In the genomic region with DNA sequence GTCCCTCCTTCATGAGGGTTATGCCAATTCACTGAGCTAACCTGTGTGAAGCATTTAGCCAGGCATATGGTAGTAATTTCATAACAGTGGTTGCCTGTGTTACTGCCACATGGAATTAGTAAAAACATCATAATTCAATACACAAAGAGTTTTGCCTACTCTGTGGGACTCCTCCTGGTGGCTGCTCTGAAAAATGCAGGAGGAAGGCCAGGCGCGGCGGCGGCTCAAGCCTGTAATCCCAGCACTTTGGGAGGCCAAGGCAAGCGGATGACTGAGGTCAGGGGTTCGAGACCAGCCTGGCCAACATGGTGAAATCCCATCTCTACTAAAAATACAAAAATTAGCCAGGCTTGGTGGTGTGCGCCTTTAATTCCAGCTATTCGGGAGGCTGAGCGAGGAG, we compare ENCODE assay signal across 2 cellular contexts.
TF ChIP-seq lines count a peak whose summit lies in the region.

No MANE protein-coding gene starts in this region.

TF ChIP-seq in IMR-90, 13 proteins besides CTCF, POLR2A, EP300 and RAD21:
- TF ChIP-seq, protein P1, sequence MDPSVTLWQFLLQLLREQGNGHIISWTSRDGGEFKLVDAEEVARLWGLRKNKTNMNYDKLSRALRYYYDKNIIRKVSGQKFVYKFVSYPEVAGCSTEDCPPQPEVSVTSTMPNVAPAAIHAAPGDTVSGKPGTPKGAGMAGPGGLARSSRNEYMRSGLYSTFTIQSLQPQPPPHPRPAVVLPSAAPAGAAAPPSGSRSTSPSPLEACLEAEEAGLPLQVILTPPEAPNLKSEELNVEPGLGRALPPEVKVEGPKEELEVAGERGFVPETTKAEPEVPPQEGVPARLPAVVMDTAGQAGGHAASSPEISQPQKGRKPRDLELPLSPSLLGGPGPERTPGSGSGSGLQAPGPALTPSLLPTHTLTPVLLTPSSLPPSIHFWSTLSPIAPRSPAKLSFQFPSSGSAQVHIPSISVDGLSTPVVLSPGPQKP (IDR thresholded peaks at IDR 0.05; ENCODE audit: borderline replicate concordance, low read depth, low read length) = no peak
- TF ChIP-seq SMC3 (IDR thresholded peaks at IDR 0.05; ENCODE audit: low read depth, low read length) = peak; percentile 7; the same call in 1 of the 2 replicates

TF ChIP-seq in WTC11, 78 proteins besides CTCF, POLR2A, EP300 and RAD21:
- TF ChIP-seq NR3C1 (CRISPR knock-in tag; conservative IDR thresholded peaks at IDR 0.05; ENCODE audit: low read depth) = no peak
- TF ChIP-seq, protein P2, sequence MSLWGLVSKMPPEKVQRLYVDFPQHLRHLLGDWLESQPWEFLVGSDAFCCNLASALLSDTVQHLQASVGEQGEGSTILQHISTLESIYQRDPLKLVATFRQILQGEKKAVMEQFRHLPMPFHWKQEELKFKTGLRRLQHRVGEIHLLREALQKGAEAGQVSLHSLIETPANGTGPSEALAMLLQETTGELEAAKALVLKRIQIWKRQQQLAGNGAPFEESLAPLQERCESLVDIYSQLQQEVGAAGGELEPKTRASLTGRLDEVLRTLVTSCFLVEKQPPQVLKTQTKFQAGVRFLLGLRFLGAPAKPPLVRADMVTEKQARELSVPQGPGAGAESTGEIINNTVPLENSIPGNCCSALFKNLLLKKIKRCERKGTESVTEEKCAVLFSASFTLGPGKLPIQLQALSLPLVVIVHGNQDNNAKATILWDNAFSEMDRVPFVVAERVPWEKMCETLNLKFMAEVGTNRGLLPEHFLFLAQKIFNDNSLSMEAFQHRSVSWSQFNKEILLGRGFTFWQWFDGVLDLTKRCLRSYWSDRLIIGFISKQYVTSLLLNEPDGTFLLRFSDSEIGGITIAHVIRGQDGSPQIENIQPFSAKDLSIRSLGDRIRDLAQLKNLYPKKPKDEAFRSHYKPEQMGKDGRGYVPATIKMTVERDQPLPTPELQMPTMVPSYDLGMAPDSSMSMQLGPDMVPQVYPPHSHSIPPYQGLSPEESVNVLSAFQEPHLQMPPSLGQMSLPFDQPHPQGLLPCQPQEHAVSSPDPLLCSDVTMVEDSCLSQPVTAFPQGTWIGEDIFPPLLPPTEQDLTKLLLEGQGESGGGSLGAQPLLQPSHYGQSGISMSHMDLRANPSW (CRISPR knock-in tag; conservative IDR thresholded peaks at IDR 0.05; ENCODE audit: low read depth) = no peak
- TF ChIP-seq ZNF671 (CRISPR knock-in tag; IDR thresholded peaks at IDR 0.05) = no peak
- no peak for TF ChIP-seq PRRX2 (CRISPR knock-in tag; IDR thresholded peaks at IDR 0.05)
- TF ChIP-seq SP1 (CRISPR knock-in tag; conservative IDR thresholded peaks at IDR 0.05) = no peak
- TF ChIP-seq GRHL2 (CRISPR knock-in tag; IDR thresholded peaks at IDR 0.05; ENCODE audit: insufficient replicate concordance, severe bottlenecking) = no peak
- TF ChIP-seq KAT7 (CRISPR knock-in tag; IDR thresholded peaks at IDR 0.05; ENCODE audit: borderline replicate concordance) = no peak
- TF ChIP-seq ZNF219 (CRISPR knock-in tag; IDR thresholded peaks at IDR 0.05; ENCODE audit: borderline replicate concordance) = no peak
- TF ChIP-seq, protein P3, sequence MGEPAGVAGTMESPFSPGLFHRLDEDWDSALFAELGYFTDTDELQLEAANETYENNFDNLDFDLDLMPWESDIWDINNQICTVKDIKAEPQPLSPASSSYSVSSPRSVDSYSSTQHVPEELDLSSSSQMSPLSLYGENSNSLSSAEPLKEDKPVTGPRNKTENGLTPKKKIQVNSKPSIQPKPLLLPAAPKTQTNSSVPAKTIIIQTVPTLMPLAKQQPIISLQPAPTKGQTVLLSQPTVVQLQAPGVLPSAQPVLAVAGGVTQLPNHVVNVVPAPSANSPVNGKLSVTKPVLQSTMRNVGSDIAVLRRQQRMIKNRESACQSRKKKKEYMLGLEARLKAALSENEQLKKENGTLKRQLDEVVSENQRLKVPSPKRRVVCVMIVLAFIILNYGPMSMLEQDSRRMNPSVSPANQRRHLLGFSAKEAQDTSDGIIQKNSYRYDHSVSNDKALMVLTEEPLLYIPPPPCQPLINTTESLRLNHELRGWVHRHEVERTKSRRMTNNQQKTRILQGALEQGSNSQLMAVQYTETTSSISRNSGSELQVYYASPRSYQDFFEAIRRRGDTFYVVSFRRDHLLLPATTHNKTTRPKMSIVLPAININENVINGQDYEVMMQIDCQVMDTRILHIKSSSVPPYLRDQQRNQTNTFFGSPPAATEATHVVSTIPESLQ (CRISPR knock-in tag; IDR thresholded peaks at IDR 0.05) = no peak
- TF ChIP-seq SMAD4 (CRISPR knock-in tag; IDR thresholded peaks at IDR 0.05) = no peak
- TF ChIP-seq, protein P4, sequence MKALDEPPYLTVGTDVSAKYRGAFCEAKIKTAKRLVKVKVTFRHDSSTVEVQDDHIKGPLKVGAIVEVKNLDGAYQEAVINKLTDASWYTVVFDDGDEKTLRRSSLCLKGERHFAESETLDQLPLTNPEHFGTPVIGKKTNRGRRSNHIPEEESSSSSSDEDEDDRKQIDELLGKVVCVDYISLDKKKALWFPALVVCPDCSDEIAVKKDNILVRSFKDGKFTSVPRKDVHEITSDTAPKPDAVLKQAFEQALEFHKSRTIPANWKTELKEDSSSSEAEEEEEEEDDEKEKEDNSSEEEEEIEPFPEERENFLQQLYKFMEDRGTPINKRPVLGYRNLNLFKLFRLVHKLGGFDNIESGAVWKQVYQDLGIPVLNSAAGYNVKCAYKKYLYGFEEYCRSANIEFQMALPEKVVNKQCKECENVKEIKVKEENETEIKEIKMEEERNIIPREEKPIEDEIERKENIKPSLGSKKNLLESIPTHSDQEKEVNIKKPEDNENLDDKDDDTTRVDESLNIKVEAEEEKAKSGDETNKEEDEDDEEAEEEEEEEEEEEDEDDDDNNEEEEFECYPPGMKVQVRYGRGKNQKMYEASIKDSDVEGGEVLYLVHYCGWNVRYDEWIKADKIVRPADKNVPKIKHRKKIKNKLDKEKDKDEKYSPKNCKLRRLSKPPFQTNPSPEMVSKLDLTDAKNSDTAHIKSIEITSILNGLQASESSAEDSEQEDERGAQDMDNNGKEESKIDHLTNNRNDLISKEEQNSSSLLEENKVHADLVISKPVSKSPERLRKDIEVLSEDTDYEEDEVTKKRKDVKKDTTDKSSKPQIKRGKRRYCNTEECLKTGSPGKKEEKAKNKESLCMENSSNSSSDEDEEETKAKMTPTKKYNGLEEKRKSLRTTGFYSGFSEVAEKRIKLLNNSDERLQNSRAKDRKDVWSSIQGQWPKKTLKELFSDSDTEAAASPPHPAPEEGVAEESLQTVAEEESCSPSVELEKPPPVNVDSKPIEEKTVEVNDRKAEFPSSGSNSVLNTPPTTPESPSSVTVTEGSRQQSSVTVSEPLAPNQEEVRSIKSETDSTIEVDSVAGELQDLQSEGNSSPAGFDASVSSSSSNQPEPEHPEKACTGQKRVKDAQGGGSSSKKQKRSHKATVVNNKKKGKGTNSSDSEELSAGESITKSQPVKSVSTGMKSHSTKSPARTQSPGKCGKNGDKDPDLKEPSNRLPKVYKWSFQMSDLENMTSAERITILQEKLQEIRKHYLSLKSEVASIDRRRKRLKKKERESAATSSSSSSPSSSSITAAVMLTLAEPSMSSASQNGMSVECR (CRISPR knock-in tag; IDR thresholded peaks at IDR 0.05; ENCODE audit: borderline replicate concordance) = no peak
- no peak for TF ChIP-seq TCF7 (CRISPR knock-in tag; IDR thresholded peaks at IDR 0.05; ENCODE audit: low read depth)
- TF ChIP-seq FOXK1 (CRISPR knock-in tag; IDR thresholded peaks at IDR 0.05) = no peak
- TF ChIP-seq, protein P5, sequence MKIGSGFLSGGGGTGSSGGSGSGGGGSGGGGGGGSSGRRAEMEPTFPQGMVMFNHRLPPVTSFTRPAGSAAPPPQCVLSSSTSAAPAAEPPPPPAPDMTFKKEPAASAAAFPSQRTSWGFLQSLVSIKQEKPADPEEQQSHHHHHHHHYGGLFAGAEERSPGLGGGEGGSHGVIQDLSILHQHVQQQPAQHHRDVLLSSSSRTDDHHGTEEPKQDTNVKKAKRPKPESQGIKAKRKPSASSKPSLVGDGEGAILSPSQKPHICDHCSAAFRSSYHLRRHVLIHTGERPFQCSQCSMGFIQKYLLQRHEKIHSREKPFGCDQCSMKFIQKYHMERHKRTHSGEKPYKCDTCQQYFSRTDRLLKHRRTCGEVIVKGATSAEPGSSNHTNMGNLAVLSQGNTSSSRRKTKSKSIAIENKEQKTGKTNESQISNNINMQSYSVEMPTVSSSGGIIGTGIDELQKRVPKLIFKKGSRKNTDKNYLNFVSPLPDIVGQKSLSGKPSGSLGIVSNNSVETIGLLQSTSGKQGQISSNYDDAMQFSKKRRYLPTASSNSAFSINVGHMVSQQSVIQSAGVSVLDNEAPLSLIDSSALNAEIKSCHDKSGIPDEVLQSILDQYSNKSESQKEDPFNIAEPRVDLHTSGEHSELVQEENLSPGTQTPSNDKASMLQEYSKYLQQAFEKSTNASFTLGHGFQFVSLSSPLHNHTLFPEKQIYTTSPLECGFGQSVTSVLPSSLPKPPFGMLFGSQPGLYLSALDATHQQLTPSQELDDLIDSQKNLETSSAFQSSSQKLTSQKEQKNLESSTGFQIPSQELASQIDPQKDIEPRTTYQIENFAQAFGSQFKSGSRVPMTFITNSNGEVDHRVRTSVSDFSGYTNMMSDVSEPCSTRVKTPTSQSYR (CRISPR knock-in tag; IDR thresholded peaks at IDR 0.05) = no peak
- TF ChIP-seq, protein P6, sequence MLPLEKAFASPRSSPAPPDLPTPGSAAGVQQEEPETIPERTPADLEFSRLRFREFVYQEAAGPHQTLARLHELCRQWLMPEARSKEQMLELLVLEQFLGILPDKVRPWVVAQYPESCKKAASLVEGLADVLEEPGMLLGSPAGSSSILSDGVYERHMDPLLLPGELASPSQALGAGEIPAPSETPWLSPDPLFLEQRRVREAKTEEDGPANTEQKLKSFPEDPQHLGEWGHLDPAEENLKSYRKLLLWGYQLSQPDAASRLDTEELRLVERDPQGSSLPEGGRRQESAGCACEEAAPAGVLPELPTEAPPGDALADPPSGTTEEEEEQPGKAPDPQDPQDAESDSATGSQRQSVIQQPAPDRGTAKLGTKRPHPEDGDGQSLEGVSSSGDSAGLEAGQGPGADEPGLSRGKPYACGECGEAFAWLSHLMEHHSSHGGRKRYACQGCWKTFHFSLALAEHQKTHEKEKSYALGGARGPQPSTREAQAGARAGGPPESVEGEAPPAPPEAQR (CRISPR knock-in tag; IDR thresholded peaks at IDR 0.05) = no peak
- TF ChIP-seq, protein P7, sequence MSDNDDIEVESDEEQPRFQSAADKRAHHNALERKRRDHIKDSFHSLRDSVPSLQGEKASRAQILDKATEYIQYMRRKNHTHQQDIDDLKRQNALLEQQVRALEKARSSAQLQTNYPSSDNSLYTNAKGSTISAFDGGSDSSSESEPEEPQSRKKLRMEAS (CRISPR knock-in tag; IDR thresholded peaks at IDR 0.05) = no peak
- TF ChIP-seq, protein P8, sequence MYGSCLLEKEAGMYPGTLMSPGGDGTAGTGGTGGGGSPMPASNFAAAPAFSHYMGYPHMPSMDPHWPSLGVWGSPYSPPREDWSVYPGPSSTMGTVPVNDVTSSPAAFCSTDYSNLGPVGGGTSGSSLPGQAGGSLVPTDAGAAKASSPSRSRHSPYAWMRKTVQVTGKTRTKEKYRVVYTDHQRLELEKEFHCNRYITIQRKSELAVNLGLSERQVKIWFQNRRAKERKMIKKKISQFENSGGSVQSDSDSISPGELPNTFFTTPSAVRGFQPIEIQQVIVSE (CRISPR knock-in tag; IDR thresholded peaks at IDR 0.05; ENCODE audit: borderline replicate concordance) = no peak
